ENCODE assay signal across 1 cellular context in genomic region chr14:23532658-23533057, GRCh38.
TF ChIP-seq lines count a peak whose summit lies in the region.

No MANE protein-coding gene starts in this region.

TF ChIP-seq in GM23338, 12 proteins besides CTCF, POLR2A, EP300 and RAD21:
- TF ChIP-seq ZNF114 (CRISPR knock-in tag; IDR thresholded peaks at IDR 0.05), result no peak
- TF ChIP-seq STAT1 (IDR thresholded peaks at IDR 0.05; ENCODE audit: unreplicated experiment), result no peak
- TF ChIP-seq POLR2AphosphoS5 (IDR thresholded peaks at IDR 0.05; ENCODE audit: low read depth), result no peak
